Comparison of ENCODE assay signal across 8 cellular contexts in the genomic region with DNA sequence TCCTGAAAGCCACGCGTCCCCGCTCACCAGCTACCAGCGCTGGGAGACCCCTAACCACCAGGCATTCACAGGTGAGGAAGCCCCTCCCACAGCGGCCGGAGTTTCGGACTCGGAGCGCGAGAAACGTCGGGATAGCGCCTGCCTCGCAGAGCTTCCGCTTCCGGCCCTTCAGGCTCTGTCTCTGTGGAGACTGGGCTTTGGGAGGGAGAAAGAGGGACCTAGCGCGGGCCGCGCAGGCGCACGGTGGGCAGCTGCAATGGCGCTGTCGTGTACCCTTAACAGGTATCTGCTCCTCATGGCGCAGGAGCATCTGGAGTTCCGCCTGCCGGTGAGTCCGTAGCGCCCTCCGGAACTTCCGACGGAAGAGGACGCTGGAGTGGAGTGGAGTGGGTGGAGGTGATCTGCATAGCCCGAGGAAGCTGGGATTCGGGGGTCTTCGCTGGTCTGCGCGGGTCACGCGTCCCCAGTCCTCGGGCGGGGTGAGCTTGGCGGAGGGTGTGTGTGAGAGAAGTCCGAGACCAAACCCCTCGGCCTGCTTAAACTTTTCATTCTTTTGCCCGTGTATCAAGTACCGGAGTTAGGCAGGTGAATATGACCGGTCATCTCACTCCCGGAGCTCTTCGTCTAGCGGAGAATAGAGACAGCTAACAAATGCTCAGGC. TPM values are rescaled to one million over a fixed set of nuclear protein-coding genes. Genes with fewer than 3 reads are reported as not detected.
DNase-seq lines count a peak whose midpoint lies in the region; ATAC-seq and TF ChIP-seq lines count a peak whose summit lies in the region.

Gene TRMT11 (plus strand): TSS at position 246 of the 661 bp plus-strand sequence. CDS start 11 bp downstream, at position 257.

- no peaks in the 10 kb centered on the region for H3K4me1 ChIP-seq in BE2C
- peaks cover 6 to 22% of the 10 kb centered on the region in 2 donors for H3K4me1 ChIP-seq in left lung

- no peaks in the 10 kb centered on the region for H3K9me3 ChIP-seq in BE2C
- no peaks in the 10 kb centered on the region for H3K9me3 ChIP-seq in left lung

- TF ChIP-seq POLR2A in GM19193 (IDR thresholded peaks at IDR 0.05; ENCODE audit: extremely low read depth, insufficient read depth, insufficient read length): peak; percentile 97

- intact Hi-C loops in left lung (cut with DNase I): no loop called here

- peak within 1 kb of the TSS; percentile 96 for H3K4me3 ChIP-seq in BE2C (ENCODE audit: low read depth, low read length)
- peak within 1 kb of the TSS; percentile 63 to 89 for H3K4me3 ChIP-seq in left lung

- peak; percentile 8; the same call in 1 of the 2 replicates for TF ChIP-seq CTCF in BE2C (IDR thresholded peaks at IDR 0.05; ENCODE audit: low read depth, low read length)
- no peak for TF ChIP-seq CTCF in left lung (IDR thresholded peaks at IDR 0.05)

- ATAC-seq in HG03432 (IDR thresholded peaks at IDR 0.05; ENCODE audit: unreplicated experiment): peak; percentile 97
- peak; percentile 94 for ATAC-seq in left lung

- peak within 1 kb of the TSS; percentile 74 to 78 for H3K27ac ChIP-seq in left lung

- peak; percentile 92 for DNase-seq in BE2C
- peak; percentile 85 for DNase-seq in NCI-H460 (ENCODE audit: extremely low read depth, low read depth)
- DNase-seq in activated CD4-positive, alpha-beta T cell treated with anti-CD3 and anti-CD28 coated beads for 48 hours: peak; percentile 90
- peak; percentile 52 for DNase-seq in cortex of kidney (lab: John Stamatoyannopoulos, UW)
- peak; percentile 92 to 96 for DNase-seq in left lung
- DNase-seq in stimulated activated CD4-positive, alpha-beta T cell treated with anti-CD3 and anti-CD28 coated beads, Interleukin-2, amount 100 ng/mL, for 4 hours (ENCODE audit: low read depth): peak; percentile 74

- no peaks in the 10 kb centered on the region for H3K27me3 ChIP-seq in BE2C
- no peaks in the 10 kb centered on the region for H3K27me3 ChIP-seq in left lung

- H3K36me3 ChIP-seq in BE2C (no peaks in the 10 kb centered on the region), left lung (peaks cover 0 to 9% of the 10 kb centered on the region in 2 donors)

RNA-seq across cellular contexts. Expression of gene TRMT11, which starts in this region (rescaled TPM):
- polyA plus RNA-seq in BE2C (2012; ENCODE audit: insufficient read depth, insufficient read length, low read depth): 19.5 TPM
- total RNA-seq in NCI-H460 (2014; rRNA removed; shearing (Covaris generic)): 37.4 and 42.0 TPM in 2 replicates
- polyA plus RNA-seq in NCI-H460 (2014; cell fraction: nucleus; rRNA removed): 33.4 and 78.4 TPM in 2 replicates
- 10 to 100 TPM; 17.2 to 22.2 TPM for total RNA-seq in left lung

Comparison
In these comparisons a context has a peak if more than half of its experiments do, and no peak if none do; other contexts are left out.
1. Peak in every context shown above with its lines: DNase-seq, ATAC-seq, H3K4me3 ChIP-seq and H3K27ac ChIP-seq.